13 cellular contexts compared by ENCODE assay signal in the genomic region with DNA sequence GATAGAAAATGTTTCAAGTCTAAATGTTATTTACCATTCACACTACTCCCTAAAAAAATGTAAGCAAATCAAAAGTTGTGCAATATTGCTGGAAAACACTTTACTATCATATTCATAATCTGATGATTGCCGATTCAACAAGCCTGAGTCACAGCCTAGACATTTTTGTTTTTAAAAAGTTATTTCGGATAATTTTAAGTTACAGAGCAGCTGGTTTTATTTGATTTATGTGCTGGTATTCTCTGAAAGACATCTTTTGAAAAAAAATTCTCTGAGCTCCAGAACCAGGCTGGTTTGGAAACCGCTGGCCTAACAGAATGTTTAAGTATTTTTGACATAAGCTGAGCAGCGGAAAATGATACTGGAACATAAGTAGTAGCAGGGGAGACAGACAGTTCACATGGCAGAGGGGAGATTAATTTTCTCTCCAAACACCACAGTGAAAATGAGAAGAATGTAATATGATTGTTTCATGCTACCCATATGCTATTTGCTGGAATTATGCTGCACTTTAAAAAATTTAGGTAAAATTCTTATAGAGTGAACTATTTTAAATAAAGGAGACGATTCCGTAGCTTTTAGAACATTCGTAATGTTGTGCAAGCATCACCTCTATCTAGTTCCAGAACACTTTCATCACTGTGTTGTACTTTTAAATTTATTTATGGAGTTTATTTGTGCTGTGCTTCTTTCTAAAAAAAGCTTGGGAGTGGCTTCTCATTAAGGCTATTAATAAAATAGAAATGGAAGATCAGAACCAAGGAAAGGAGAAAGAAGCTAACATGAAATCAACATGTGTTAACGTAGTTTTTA. TPM values are rescaled to one million over a fixed set of nuclear protein-coding genes. Genes with fewer than 3 reads are reported as not detected.
DNase-seq lines count a peak whose midpoint lies in the region; ATAC-seq, FAIRE-seq and TF ChIP-seq lines count a peak whose summit lies in the region.
"Had no signal": no experiment of that assay in that cellular context is flagged by ENCODE, and none has a peak within 500 bp of the region (broad histone marks: within the 10 kb centered on the region; RNA-seq: fewer than 3 reads in every experiment).

No MANE protein-coding gene starts in this region.

- H3K4me3 ChIP-seq in right cardiac atrium (ENCODE audit: low read length) (peak overlapping the region; percentile 42), skeletal muscle tissue (ENCODE audit: low read length in 3 of 3) (peak overlapping the region; percentile 8 to 61 (median 23))
- H3K4me3 ChIP-seq: SJSA1 had no signal

- no peaks in the 10 kb centered on the region for H3K9me3 Mint-ChIP-seq in chondrocyte (ENCODE audit: low read depth)

- peaks cover 18% of the 10 kb centered on the region for H3K4me1 Mint-ChIP-seq in chondrocyte (ENCODE audit: low read depth)

- H3K36me3 ChIP-seq in skeletal muscle tissue (ENCODE audit: control insufficient read depth in 3 of 3, insufficient read depth in 3 of 3, low read length in 3 of 3) = no peaks in the 10 kb centered on the region
- H3K36me3 ChIP-seq: ascending aorta, SJSA1 had no signal

- no peaks in the 10 kb centered on the region for H3K27me3 Mint-ChIP-seq in chondrocyte (ENCODE audit: low read depth)

- H3K9me3 ChIP-seq in right cardiac atrium (ENCODE audit: control insufficient read depth, low read length) (no peaks in the 10 kb centered on the region), skeletal muscle tissue (ENCODE audit: control insufficient read depth in 3 of 3, low read length in 3 of 3) (no peaks in the 10 kb centered on the region)
- H3K9me3 ChIP-seq: ascending aorta, SJSA1 had no signal

- no peak for TF ChIP-seq POLR2A in GM12891 (IDR thresholded peaks at IDR 0.05; ENCODE audit: low read depth, low read length)

- H3K9ac ChIP-seq in skeletal muscle tissue (ENCODE audit: low read depth in 1 of 3, low read length in 3 of 3) = peak overlapping the region; percentile 41 to 69 (median 63)

- H3K27ac ChIP-seq in right cardiac atrium (ENCODE audit: low read length) = peak overlapping the region; percentile 64
- peak overlapping the region; percentile 89 for H3K27ac ChIP-seq in skeletal muscle tissue (ENCODE audit: low read depth, low read length)
- H3K27ac ChIP-seq: ascending aorta, C4-2B, SJSA1 had no signal

- H3K4me1 ChIP-seq in right cardiac atrium (ENCODE audit: control insufficient read depth, insufficient read depth, low read length) (peaks cover 3% of the 10 kb centered on the region), skeletal muscle tissue (ENCODE audit: control insufficient read depth in 3 of 3, insufficient read depth in 3 of 3, low read length in 3 of 3) (peaks cover 19 to 25% (median 20%) of the 10 kb centered on the region in 3 donors)
- H3K4me1 ChIP-seq: ascending aorta, SJSA1 had no signal

- TF ChIP-seq CTCF in chondrocyte (IDR thresholded peaks at IDR 0.05) = no peak

- 33% methylated on average over 8 of the region's 8 CpGs for WGBS in right cardiac atrium

- H3K27me3 ChIP-seq in right cardiac atrium (ENCODE audit: control insufficient read depth, insufficient read depth) (no peaks in the 10 kb centered on the region), skeletal muscle tissue (ENCODE audit: control insufficient read depth in 3 of 3, insufficient read depth in 3 of 3, low read length in 3 of 3) (no peaks in the 10 kb centered on the region)
- H3K27me3 ChIP-seq: ascending aorta had no signal

- no peak for FAIRE-seq in GM12891 (lab: Jason Lieb, UNC)
- FAIRE-seq: endometrium had no signal

- intact Hi-C loops in right cardiac atrium (cut with DNase I) = no loop called here

- H3K4me3 Mint-ChIP-seq in chondrocyte (ENCODE audit: unreplicated experiment) = no peak overlapping the region

- peak; percentile 50 to 62 for ATAC-seq in right cardiac atrium
- no peak for ATAC-seq in GM18502 (IDR thresholded peaks at IDR 0.05; ENCODE audit: poor library complexity, unreplicated experiment)

- H3K36me3 Mint-ChIP-seq in chondrocyte (ENCODE audit: low read depth) = no peaks in the 10 kb centered on the region

- DNase-seq in HS-5 (ENCODE audit: low read depth) = peak; percentile 13
- DNase-seq in chondrocyte (ENCODE audit: low spot score) = no peak
- no peak for DNase-seq in right cardiac atrium
- DNase-seq in epidermal melanocyte (ENCODE audit: insufficient read length, low spot score) = no peak
- no peak for DNase-seq in GM12891 (ENCODE audit: insufficient read length, low spot score)
- no peak for DNase-seq in effector CD8-positive, alpha-beta T cell (lab: John Stamatoyannopoulos, UW)
- DNase-seq: NCI-H82 had no signal

- H3K27ac Mint-ChIP-seq in chondrocyte (ENCODE audit: unreplicated experiment) = peak overlapping the region; percentile 54

TF ChIP-seq in GM12891, 5 proteins besides CTCF, POLR2A, EP300 and RAD21:
- TF ChIP-seq POU2F2 (IDR thresholded peaks at IDR 0.05; ENCODE audit: low read depth, low read length) (no peak), TAF1 (IDR thresholded peaks at IDR 0.05; ENCODE audit: low read depth, low read length) (no peak), PAX5 (IDR thresholded peaks at IDR 0.05; ENCODE audit: insufficient read depth, low read length, severe bottlenecking) (no peak), SPI1 (IDR thresholded peaks at IDR 0.05; ENCODE audit: low read depth, low read length) (no peak), POLR2AphosphoS5 (IDR thresholded peaks at IDR 0.05; ENCODE audit: low read depth, low read length) (no peak)
TF ChIP-seq in GM12891: peak in this region for 0.

RNA-seq across cellular contexts. Expression of a gene that starts 36.0 kb away (rescaled TPM):
- 5.7 to 8.2 TPM (median 6.0 TPM) in 3 replicates for total RNA-seq in chondrocyte
- total RNA-seq in right cardiac atrium = 10 to 100 TPM; 51.2 to 69.4 (median 63.6) TPM
- 28.3 TPM for polyA plus RNA-seq in right cardiac atrium
- 19.8 TPM for total RNA-seq in skeletal muscle tissue
- 10.0 TPM for polyA plus RNA-seq in GM12891 (2012; ENCODE audit: low read depth, missing spikeins)
